In genomic region chr17:36939944-36940312, GRCh38 we compare ENCODE assay signal across 17 cellular contexts. TPM values are rescaled to one million over a fixed set of nuclear protein-coding genes. Genes with fewer than 3 reads are reported as not detected.
DNase-seq lines count a peak whose midpoint lies in the region; ATAC-seq and TF ChIP-seq lines count a peak whose summit lies in the region.
"Had no signal": no experiment of that assay in that cellular context is flagged by ENCODE, and none has a peak within 500 bp of the region (broad histone marks: within the 10 kb centered on the region; RNA-seq: fewer than 3 reads in every experiment).

No MANE protein-coding gene starts in this region.

- peaks cover 82% of the 10 kb centered on the region for H3K27me3 Mint-ChIP-seq in activated CD8-positive, alpha-beta T cell treated with anti-CD3 and anti-CD28 coated beads, Interleukin-2, amount 10 ng/mL, durations not matched to agents 7 days and 5 days (ENCODE audit: low read depth)
- H3K27me3 Mint-ChIP-seq in activated CD8-positive, alpha-beta T cell treated with anti-CD3 and anti-CD28 coated beads for 36 hours = peaks cover 82% of the 10 kb centered on the region
- peaks cover 91% of the 10 kb centered on the region for H3K27me3 Mint-ChIP-seq in central memory CD8-positive, alpha-beta T cell
- peaks cover 100% of the 10 kb centered on the region for H3K27me3 Mint-ChIP-seq in nephron (ENCODE audit: low read depth)

- H3K4me1 ChIP-seq in HAP-1 = no peaks in the 10 kb centered on the region; the same call in 1 of the 2 replicates
- H3K4me1 ChIP-seq in esophagus muscularis mucosa = peaks cover 59 to 76% (median 67%) of the 10 kb centered on the region in 4 donors

- H3K27ac Mint-ChIP-seq in activated CD8-positive, alpha-beta T cell treated with anti-CD3 and anti-CD28 coated beads, Interleukin-2, amount 10 ng/mL, durations not matched to agents 7 days and 5 days = peak overlapping the region; percentile 79
- no peak overlapping the region for H3K27ac Mint-ChIP-seq in activated CD8-positive, alpha-beta T cell treated with anti-CD3 and anti-CD28 coated beads for 36 hours
- H3K27ac Mint-ChIP-seq in central memory CD8-positive, alpha-beta T cell (ENCODE audit: low read depth) = peak overlapping the region; percentile 47
- peak overlapping the region in 2 of 3 experiments; percentile 23 to 84 for H3K27ac Mint-ChIP-seq in nephron

- no peak for TF ChIP-seq POLR2A in esophagus muscularis mucosa (IDR thresholded peaks at IDR 0.05; ENCODE audit: low read depth)

- no peak for DNase-seq in activated CD8-positive, alpha-beta T cell treated with anti-CD3 and anti-CD28 coated beads, Interleukin-2, amount 10 ng/mL, durations not matched to agents 7 days and 5 days
- DNase-seq in activated CD8-positive, alpha-beta T cell treated with anti-CD3 and anti-CD28 coated beads for 36 hours = no peak
- DNase-seq in HAP-1 (ENCODE audit: low spot score in 2 of 2) (no peak), esophagus muscularis mucosa (ENCODE audit: extremely low spot score) (no peak), EL (no peak), cerebellar cortex (ENCODE audit: low spot score) (no peak)
- no peak for DNase-seq in central memory CD8-positive, alpha-beta T cell (ENCODE audit: low spot score in 2 of 2)
- DNase-seq: activated CD4-positive, CD25-positive, alpha-beta regulatory T cell treated with anti-CD3 and anti-CD28 coated beads, Interleukin-2, amount 50 U/mL, for 72 hours; esophagus squamous epithelium; GDM1; heart right ventricle; NCI-H2171; NK-92 treated with Interleukin-12 subunit alpha and Interleukin-12 subunit beta, amount 100 ng/mL, for 24 hours; posterior cingulate gyrus had no signal

- H3K27me3 ChIP-seq in HAP-1 (ENCODE audit: low read depth) (no peaks in the 10 kb centered on the region), esophagus muscularis mucosa (peaks cover 34 to 100% (median 98%) of the 10 kb centered on the region in 4 donors)

- 7% methylated on average over 15 of the region's 15 CpGs for WGBS in esophagus muscularis mucosa

- TF ChIP-seq EP300 in esophagus muscularis mucosa (IDR thresholded peaks at IDR 0.05) = no peak

- ATAC-seq in activated CD8-positive, alpha-beta T cell treated with anti-CD3 and anti-CD28 coated beads, Interleukin-2, amount 10 ng/mL, durations not matched to agents 7 days and 5 days = no peak
- ATAC-seq in activated CD8-positive, alpha-beta T cell treated with anti-CD3 and anti-CD28 coated beads for 36 hours = no peak
- ATAC-seq in central memory CD8-positive, alpha-beta T cell (replicated peaks; ENCODE audit: extremely low read depth, poor library complexity, severe bottlenecking) = no peak
- ATAC-seq: heart right ventricle, HepG2 had no signal

- no peak overlapping the region for H3K27ac ChIP-seq in esophagus muscularis mucosa (replicated peaks in 1 of 4)
- H3K27ac ChIP-seq: esophagus squamous epithelium, heart right ventricle had no signal

- peak overlapping the region; percentile 54 for H3K4me3 ChIP-seq in HAP-1
- no peak overlapping the region for H3K4me3 ChIP-seq in esophagus muscularis mucosa
- H3K4me3 ChIP-seq: esophagus squamous epithelium, heart right ventricle had no signal

- POLR2A ChIA-PET in activated CD8-positive, alpha-beta T cell treated with anti-CD3 and anti-CD28 coated beads, Interleukin-2, amount 10 ng/mL, durations not matched to agents 7 days and 5 days (lab: Charles Lee) = interaction anchor here (0.9 to 3.0 kb wide), 2 partner anchors 8 to 9 kb away, joined by 3 to 10 read pairs; partner anchors contain the start of gene AATF
- POLR2A ChIA-PET in activated CD8-positive, alpha-beta T cell treated with anti-CD3 and anti-CD28 coated beads for 36 hours (lab: Charles Lee) = interaction anchor here (0.6 to 3.2 kb wide), 3 partner anchors 9 to 151 kb away, joined by 3 to 19 read pairs (median 6); partner anchors contain the start of gene AATF

- CTCF ChIA-PET in activated CD8-positive, alpha-beta T cell treated with anti-CD3 and anti-CD28 coated beads, Interleukin-2, amount 10 ng/mL, durations not matched to agents 7 days and 5 days (lab: Charles Lee) = no interaction called here
- CTCF ChIA-PET in activated CD8-positive, alpha-beta T cell treated with anti-CD3 and anti-CD28 coated beads for 36 hours (lab: Charles Lee) = no interaction called here

- intact Hi-C loops in activated CD8-positive, alpha-beta T cell treated with anti-CD3 and anti-CD28 coated beads for 36 hours (cut with micrococcal nuclease) = loop anchor here (10.0 kb wide), 1 partner anchor 215 kb away; no protein-coding TSS in a partner anchor
- intact Hi-C loops in esophagus muscularis mucosa (cut with DNase I) = no loop called here

- no peak for TF ChIP-seq CTCF in activated CD8-positive, alpha-beta T cell treated with anti-CD3 and anti-CD28 coated beads for 36 hours (IDR thresholded peaks at IDR 0.05)
- TF ChIP-seq CTCF in nephron (IDR thresholded peaks at IDR 0.05; ENCODE audit: unreplicated experiment in 3 of 3) (no peak), esophagus muscularis mucosa (IDR thresholded peaks at IDR 0.05) (no peak)

- H3K36me3 ChIP-seq in HAP-1 (replicated peaks) (peaks cover 17% of the 10 kb centered on the region), esophagus muscularis mucosa (no peaks in the 10 kb centered on the region)
- H3K36me3 ChIP-seq: esophagus squamous epithelium, heart right ventricle had no signal

- no peaks in the 10 kb centered on the region for H3K9me3 Mint-ChIP-seq in activated CD8-positive, alpha-beta T cell treated with anti-CD3 and anti-CD28 coated beads, Interleukin-2, amount 10 ng/mL, durations not matched to agents 7 days and 5 days (ENCODE audit: insufficient read depth)
- no peaks in the 10 kb centered on the region for H3K9me3 Mint-ChIP-seq in activated CD8-positive, alpha-beta T cell treated with anti-CD3 and anti-CD28 coated beads for 36 hours
- no peaks in the 10 kb centered on the region for H3K9me3 Mint-ChIP-seq in central memory CD8-positive, alpha-beta T cell
- no peaks in the 10 kb centered on the region for H3K9me3 Mint-ChIP-seq in nephron

- no peak overlapping the region for H3K4me3 Mint-ChIP-seq in activated CD8-positive, alpha-beta T cell treated with anti-CD3 and anti-CD28 coated beads, Interleukin-2, amount 10 ng/mL, durations not matched to agents 7 days and 5 days
- H3K4me3 Mint-ChIP-seq in activated CD8-positive, alpha-beta T cell treated with anti-CD3 and anti-CD28 coated beads for 36 hours = no peak overlapping the region
- peak overlapping the region; percentile 8 for H3K4me3 Mint-ChIP-seq in central memory CD8-positive, alpha-beta T cell
- peak overlapping the region; percentile 64 to 92 (median 70) for H3K4me3 Mint-ChIP-seq in nephron

- H3K36me3 Mint-ChIP-seq in activated CD8-positive, alpha-beta T cell treated with anti-CD3 and anti-CD28 coated beads, Interleukin-2, amount 10 ng/mL, durations not matched to agents 7 days and 5 days (ENCODE audit: low read depth) = peaks cover 2% of the 10 kb centered on the region
- no peaks in the 10 kb centered on the region for H3K36me3 Mint-ChIP-seq in activated CD8-positive, alpha-beta T cell treated with anti-CD3 and anti-CD28 coated beads for 36 hours (ENCODE audit: low read depth)
- peaks cover 37% of the 10 kb centered on the region for H3K36me3 Mint-ChIP-seq in central memory CD8-positive, alpha-beta T cell (ENCODE audit: insufficient read depth)
- peaks cover 16% of the 10 kb centered on the region for H3K36me3 Mint-ChIP-seq in nephron (ENCODE audit: low read depth)

- H3K9me3 ChIP-seq in HAP-1 (no peaks in the 10 kb centered on the region), esophagus muscularis mucosa (no peaks in the 10 kb centered on the region)
- H3K9me3 ChIP-seq: esophagus squamous epithelium, heart right ventricle had no signal

- H3K4me1 Mint-ChIP-seq in activated CD8-positive, alpha-beta T cell treated with anti-CD3 and anti-CD28 coated beads, Interleukin-2, amount 10 ng/mL, durations not matched to agents 7 days and 5 days (ENCODE audit: low read depth) = peaks cover 63% of the 10 kb centered on the region
- peaks cover 54% of the 10 kb centered on the region for H3K4me1 Mint-ChIP-seq in activated CD8-positive, alpha-beta T cell treated with anti-CD3 and anti-CD28 coated beads for 36 hours (ENCODE audit: low read depth)
- H3K4me1 Mint-ChIP-seq in central memory CD8-positive, alpha-beta T cell = peaks cover 55% of the 10 kb centered on the region
- peaks cover 39% of the 10 kb centered on the region for H3K4me1 Mint-ChIP-seq in nephron

- in situ Hi-C loops in HAP-1 (cut with MboI; ENCODE audit: low sequenced_read_pairs) = no loop called here

RNA-seq across cellular contexts. Expression of gene LHX1, which starts 2.7 kb away (rescaled TPM):
- not detected for total RNA-seq in activated CD8-positive, alpha-beta T cell treated with anti-CD3 and anti-CD28 coated beads, Interleukin-2, amount 10 ng/mL, durations not matched to agents 7 days and 5 days
- total RNA-seq in activated CD8-positive, alpha-beta T cell treated with anti-CD3 and anti-CD28 coated beads for 36 hours = not detected
- not detected for total RNA-seq in esophagus muscularis mucosa
- total RNA-seq: dermis microvascular lymphatic vessel endothelial cell, esophagus squamous epithelium, HepG2 had no signal

RNA-seq across cellular contexts. Expression of gene AATF, which starts 8.8 kb away (rescaled TPM):
- 10 to 100 TPM; 69.8 to 72.9 TPM for total RNA-seq in activated CD8-positive, alpha-beta T cell treated with anti-CD3 and anti-CD28 coated beads, Interleukin-2, amount 10 ng/mL, durations not matched to agents 7 days and 5 days
- 10 to 100 TPM; 81.8 to 90.3 TPM for total RNA-seq in activated CD8-positive, alpha-beta T cell treated with anti-CD3 and anti-CD28 coated beads for 36 hours
- 10 to 100 TPM; 37.8 to 55.7 (median 45.3) TPM for total RNA-seq in esophagus muscularis mucosa

Comparison
In these comparisons a context has a peak if more than half of its experiments do, and no peak if none do; other contexts are left out.
1. H3K4me3 Mint-ChIP-seq: peak in central memory CD8-positive, alpha-beta T cell (single experiment) and nephron (3 of 3); none in activated CD8-positive, alpha-beta T cell treated with anti-CD3 and anti-CD28 coated beads, Interleukin-2, amount 10 ng/mL, durations not matched to agents 7 days and 5 days (single experiment) and activated CD8-positive, alpha-beta T cell treated with anti-CD3 and anti-CD28 coated beads for 36 hours (single experiment).